In the genomic region with DNA sequence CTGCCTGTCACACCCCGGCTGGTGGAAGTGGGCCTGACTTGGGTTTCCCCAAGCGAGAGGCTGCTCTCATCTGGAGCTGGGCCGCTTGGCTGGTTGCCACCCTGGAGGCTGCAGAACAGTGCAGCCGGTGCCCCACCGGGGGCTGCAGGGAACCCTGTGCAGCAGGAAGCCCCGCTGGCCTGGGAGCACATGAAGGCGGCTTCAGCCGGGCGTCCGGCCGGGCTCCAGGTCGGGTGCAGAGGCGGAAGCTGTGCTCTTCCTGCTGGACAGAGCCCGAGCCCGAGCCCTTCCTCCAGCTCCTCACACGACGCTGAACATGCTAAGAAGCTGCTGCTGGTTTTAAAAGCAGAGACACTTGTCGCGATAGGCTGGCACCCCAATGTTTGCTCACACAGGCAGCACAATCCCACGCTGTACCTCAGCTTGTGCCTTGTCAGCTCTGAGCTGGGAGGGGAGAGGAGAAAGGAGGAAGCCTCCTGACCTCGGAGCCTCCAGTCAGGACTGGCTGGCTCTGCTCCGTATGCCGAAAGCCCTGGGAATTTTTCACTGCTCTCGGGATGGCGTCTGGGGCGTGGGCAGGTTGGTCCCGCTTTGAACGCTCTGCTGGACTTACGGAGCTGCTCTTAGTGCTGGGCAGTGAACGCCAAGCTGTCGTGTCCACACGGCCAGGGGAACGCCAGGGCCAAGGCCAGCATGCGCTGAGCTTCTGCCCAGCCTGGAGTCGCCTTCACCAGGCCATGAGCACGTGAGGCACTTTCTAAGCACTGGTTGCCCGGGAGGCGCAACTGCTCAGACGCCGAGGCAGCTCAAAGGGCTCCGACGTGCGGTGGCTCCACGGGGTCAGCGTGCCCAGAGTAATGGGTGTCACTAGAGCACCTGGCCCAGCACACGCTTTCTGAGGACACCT, we compare ENCODE assay signal across 1 cellular context.
TF ChIP-seq lines count a peak whose summit lies in the region.

No MANE protein-coding gene starts in this region.

TF ChIP-seq in HepG2, 621 proteins besides CTCF, POLR2A, EP300 and RAD21:
- TF ChIP-seq, protein P1, sequence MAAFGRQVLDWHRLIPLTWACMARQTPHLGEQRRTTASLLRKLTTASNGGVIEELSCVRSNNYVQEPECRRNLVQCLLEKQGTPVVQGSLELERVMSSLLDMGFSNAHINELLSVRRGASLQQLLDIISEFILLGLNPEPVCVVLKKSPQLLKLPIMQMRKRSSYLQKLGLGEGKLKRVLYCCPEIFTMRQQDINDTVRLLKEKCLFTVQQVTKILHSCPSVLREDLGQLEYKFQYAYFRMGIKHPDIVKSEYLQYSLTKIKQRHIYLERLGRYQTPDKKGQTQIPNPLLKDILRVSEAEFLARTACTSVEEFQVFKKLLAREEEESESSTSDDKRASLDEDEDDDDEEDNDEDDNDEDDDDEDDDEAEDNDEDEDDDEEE (CRISPR knock-in tag; IDR thresholded peaks at IDR 0.05), result no peak
- TF ChIP-seq, protein P2, sequence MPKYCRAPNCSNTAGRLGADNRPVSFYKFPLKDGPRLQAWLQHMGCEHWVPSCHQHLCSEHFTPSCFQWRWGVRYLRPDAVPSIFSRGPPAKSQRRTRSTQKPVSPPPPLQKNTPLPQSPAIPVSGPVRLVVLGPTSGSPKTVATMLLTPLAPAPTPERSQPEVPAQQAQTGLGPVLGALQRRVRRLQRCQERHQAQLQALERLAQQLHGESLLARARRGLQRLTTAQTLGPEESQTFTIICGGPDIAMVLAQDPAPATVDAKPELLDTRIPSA (CRISPR knock-in tag; IDR thresholded peaks at IDR 0.05; ENCODE audit: borderline replicate concordance), result no peak
- TF ChIP-seq ZNF562 (CRISPR knock-in tag; IDR thresholded peaks at IDR 0.05; ENCODE audit: borderline replicate concordance), result no peak
- TF ChIP-seq PHF8 (CRISPR knock-in tag; IDR thresholded peaks at IDR 0.05), result no peak
- 0 out of 2 replicates have a peak, but pooled peaks have one; percentile 15 for TF ChIP-seq ZBTB38 (CRISPR knock-in tag; IDR thresholded peaks at IDR 0.05)
- TF ChIP-seq TGIF2 (CRISPR knock-in tag; IDR thresholded peaks at IDR 0.05), result no peak
